In the genomic region with DNA sequence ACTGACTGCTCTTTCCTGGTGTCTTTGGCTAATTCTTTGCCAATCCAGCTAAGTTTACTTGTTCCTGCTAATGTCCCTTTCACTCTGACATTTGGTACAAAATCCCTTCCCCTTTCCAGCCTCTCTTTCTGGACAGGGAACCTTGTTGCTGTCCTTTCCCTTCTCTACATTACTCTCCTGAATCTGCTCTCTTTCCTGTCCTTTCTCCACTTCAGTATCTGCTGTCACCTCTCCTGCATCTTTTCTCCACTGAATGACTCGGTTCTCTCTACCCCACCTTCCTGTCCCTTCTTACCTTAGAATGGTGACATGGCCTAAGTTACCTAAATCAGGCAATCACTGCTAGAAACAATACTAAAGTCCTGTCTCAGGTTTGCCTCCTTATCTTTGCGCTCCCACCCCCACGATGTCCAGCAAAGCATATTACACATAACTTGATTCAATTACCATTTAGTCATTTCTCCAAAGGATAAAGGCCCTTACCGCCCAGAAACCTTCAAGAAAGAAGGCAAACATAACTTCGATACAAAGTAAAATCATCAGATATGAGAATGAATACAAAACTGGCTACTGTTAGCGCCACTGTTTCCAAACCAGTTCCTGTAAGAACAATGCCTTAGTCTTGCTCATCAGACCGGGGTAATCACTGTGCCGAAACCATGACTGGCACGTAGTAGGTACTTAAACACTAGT, we compare ENCODE assay signal across 1 cellular context.
TF ChIP-seq lines count a peak whose summit lies in the region.

No MANE protein-coding gene starts in this region.

TF ChIP-seq in endothelial cell of umbilical vein, 7 proteins besides CTCF, POLR2A, EP300 and RAD21 (continued from another document):
- TF ChIP-seq EZH2 (IDR thresholded peaks at IDR 0.05; ENCODE audit: borderline replicate concordance, low read depth, low read length, severe bottlenecking) (no peak), FOS (IDR thresholded peaks at IDR 0.05; ENCODE audit: borderline replicate concordance, insufficient read depth, low read length) (no peak), JUN (IDR thresholded peaks at IDR 0.05; ENCODE audit: borderline replicate concordance, insufficient read depth, insufficient read length, low read depth) (no peak)
